Comparison of ENCODE assay signal across 8 cellular contexts in the genomic region with DNA sequence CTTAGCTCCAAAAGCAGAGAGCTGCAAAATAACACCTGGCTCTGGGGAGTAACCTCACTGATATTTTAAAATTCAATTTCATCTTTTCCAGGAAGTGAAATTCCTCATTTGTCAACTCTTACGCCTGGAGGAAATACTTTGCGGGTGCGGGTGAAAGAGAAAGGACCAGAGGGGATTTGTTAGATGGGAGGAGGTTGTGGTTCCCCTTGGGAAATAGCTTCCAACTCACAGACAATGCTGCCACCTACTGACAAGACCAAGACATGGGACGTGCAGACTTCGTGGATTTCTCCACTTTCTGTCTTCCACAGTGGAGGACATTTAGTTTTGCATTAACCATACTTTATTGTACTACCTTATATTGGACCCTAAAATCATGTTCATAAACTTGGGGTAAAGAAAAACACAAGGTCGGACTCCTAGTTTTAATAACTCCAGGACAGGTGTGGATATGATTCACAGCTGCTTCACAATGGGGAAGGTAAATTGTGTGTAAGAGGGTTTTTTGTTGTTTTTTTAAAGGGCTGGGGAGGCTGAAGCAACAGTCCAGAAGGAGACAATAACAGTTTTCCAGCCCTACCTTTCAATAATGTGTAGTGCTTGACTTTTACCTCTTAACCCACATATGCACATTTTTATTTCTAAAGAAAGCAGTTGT. TPM values are rescaled to one million over a fixed set of nuclear protein-coding genes. Genes with fewer than 3 reads are reported as not detected.
DNase-seq lines count a peak whose midpoint lies in the region; ATAC-seq and TF ChIP-seq lines count a peak whose summit lies in the region.

No MANE protein-coding gene starts in this region.

- peaks cover 19% of the 10 kb centered on the region for H3K36me3 Mint-ChIP-seq in activated B cell treated with CpG ODN at 0.5 μM for 24 hours (ENCODE audit: low read depth)

- peaks cover 17% of the 10 kb centered on the region for H3K4me1 Mint-ChIP-seq in activated B cell treated with CpG ODN at 0.5 μM for 24 hours

- CTCF ChIA-PET in activated B cell treated with CpG ODN at 0.5 μM for 24 hours (lab: Charles Lee) = interaction anchor here (0.6 to 11.3 kb wide), 31 partner anchors 9 to 1141 kb away, joined by 3 to 287 read pairs (median 3); no protein-coding TSS in a partner anchor

- H3K9me3 Mint-ChIP-seq in activated B cell treated with CpG ODN at 0.5 μM for 24 hours = no peaks in the 10 kb centered on the region

- TF ChIP-seq CTCF in activated B cell treated with CpG ODN at 0.5 μM for 24 hours (IDR thresholded peaks at IDR 0.05) = peak; percentile 96

- no peak overlapping the region for H3K27ac Mint-ChIP-seq in activated B cell treated with CpG ODN at 0.5 μM for 24 hours

- peak overlapping the region; percentile 69 for H3K4me3 Mint-ChIP-seq in activated B cell treated with CpG ODN at 0.5 μM for 24 hours

- H3K27me3 Mint-ChIP-seq in activated B cell treated with CpG ODN at 0.5 μM for 24 hours = no peaks in the 10 kb centered on the region

- DNase-seq in GDM1 (lab: John Stamatoyannopoulos, UW) (peak; percentile 74), NCI-H2227 treated with DMSO at 0.1 percent for 48 hours (lab: John Stamatoyannopoulos, UW) (peak; percentile 19), activated B cell treated with CpG ODN at 0.5 μM for 24 hours (peak; percentile 36), cerebellum (ENCODE audit: low spot score) (peak; percentile 82), left lobe of liver (ENCODE audit: low spot score) (peak; percentile 57)
- peak; percentile 43 to 55 for DNase-seq in stimulated activated CD4-positive, alpha-beta T cell treated with anti-CD3 and anti-CD28 coated beads, Interleukin-4, amount 100 ng/mL, for 4 hours

- intact Hi-C loops in activated B cell treated with CpG ODN at 0.5 μM for 24 hours (cut with micrococcal nuclease) = loop anchor here (1.0 to 2.0 kb wide), 12 partner anchors 9 to 1141 kb away; partner anchors contain the start of gene RAD52

- ATAC-seq in HG03095 (IDR thresholded peaks at IDR 0.05; ENCODE audit: unreplicated experiment) = peak; percentile 56
- peak; percentile 96 for ATAC-seq in activated B cell treated with CpG ODN at 0.5 μM for 24 hours (ENCODE audit: low read depth)
- peak; percentile 97 for ATAC-seq in left lobe of liver
- ATAC-seq in GM18498 (IDR thresholded peaks at IDR 0.05; ENCODE audit: unreplicated experiment) = no peak

- POLR2A ChIA-PET in activated B cell treated with CpG ODN at 0.5 μM for 24 hours (lab: Charles Lee) = interaction anchor here (0.5 to 2.6 kb wide), 7 partner anchors 9 to 902 kb away, joined by 3 to 14 read pairs (median 4); no protein-coding TSS in a partner anchor

RNA-seq across cellular contexts. Expression of gene FBXL14, which starts 10.8 kb away (rescaled TPM):
- total RNA-seq in activated B cell treated with CpG ODN at 0.5 μM for 24 hours (19.4 and 21.6 TPM in 2 replicates), cerebellum (17.2 TPM), left lobe of liver (7.3 TPM)

RNA-seq across cellular contexts. Expression of gene WNT5B, which starts 45.5 kb away (rescaled TPM):
- 0.69 and 1.0 TPM in 2 replicates for total RNA-seq in activated B cell treated with CpG ODN at 0.5 μM for 24 hours
- 4.9 TPM for total RNA-seq in cerebellum
- 4.2 TPM for total RNA-seq in left lobe of liver

Comparison
In these comparisons a context has a peak if more than half of its experiments do, and no peak if none do; other contexts are left out.
1. DNase-seq: peak in every context shown above with its lines; median percentile 82 in cerebellum; 74 in GDM1; 57 in left lobe of liver; 49 in stimulated activated CD4-positive, alpha-beta T cell treated with anti-CD3 and anti-CD28 coated beads, Interleukin-4, amount 100 ng/mL, for 4 hours; 36 in activated B cell treated with CpG ODN at 0.5 μM for 24 hours; 19 in NCI-H2227 treated with DMSO at 0.1 percent for 48 hours.